ENCODE assay signal across 8 cellular contexts in genomic region chr4:70903282-70903603, GRCh38. TPM values are rescaled to one million over a fixed set of nuclear protein-coding genes. Genes with fewer than 3 reads are reported as not detected.
DNase-seq lines count a peak whose midpoint lies in the region; ATAC-seq and TF ChIP-seq lines count a peak whose summit lies in the region.

No MANE protein-coding gene starts in this region.

- H3K4me3 ChIP-seq in NT2/D1 (ENCODE audit: insufficient read length, low read depth) = peak overlapping the region; percentile 73
- H3K4me3 ChIP-seq in colonic mucosa = peak overlapping the region; percentile 76
- H3K4me3 ChIP-seq in mucosa of stomach (ENCODE audit: low read length) = peak overlapping the region; percentile 57

- DNase-seq in GM10266 (ENCODE audit: extremely low spot score) (peak; percentile 37), NT2/D1 (ENCODE audit: low read depth, low spot score) (no peak), colonic mucosa (peak; percentile 25), NCI-H345 treated with DMSO at 0.1 percent for 48 hours (lab: John Stamatoyannopoulos, UW; ENCODE audit: unreplicated experiment) (no peak), KBM-7 (no peak)

- no peaks in the 10 kb centered on the region for H3K9me3 ChIP-seq in NT2/D1 (ENCODE audit: insufficient read depth, low read length)
- no peaks in the 10 kb centered on the region for H3K9me3 ChIP-seq in colonic mucosa
- no peaks in the 10 kb centered on the region for H3K9me3 ChIP-seq in mucosa of stomach (ENCODE audit: control insufficient read depth, low read length)

- TF ChIP-seq CTCF in GM10266 (IDR thresholded peaks at IDR 0.05; ENCODE audit: control insufficient read depth, insufficient read depth, low read depth, missing control alignments) (no peak), colonic mucosa (IDR thresholded peaks at IDR 0.05) (no peak)

- H3K27ac ChIP-seq in colonic mucosa = no peak overlapping the region

- H3K9ac ChIP-seq in NT2/D1 (ENCODE audit: insufficient read length, low read depth) = peak overlapping the region; percentile 83
- H3K9ac ChIP-seq in colonic mucosa (ENCODE audit: low read depth in 2 of 2, low read length in 2 of 2) = peak overlapping the region; percentile 77 to 83
- peak overlapping the region; percentile 81 for H3K9ac ChIP-seq in mucosa of stomach (ENCODE audit: low read length)

- H3K27me3 ChIP-seq in NT2/D1 (ENCODE audit: insufficient read depth, insufficient read length) (no peaks in the 10 kb centered on the region), colonic mucosa (no peaks in the 10 kb centered on the region), mucosa of stomach (ENCODE audit: control insufficient read depth, insufficient read depth, low read length) (no peaks in the 10 kb centered on the region)

- ATAC-seq in HG03571 (IDR thresholded peaks at IDR 0.05; ENCODE audit: unreplicated experiment) (no peak), HG03280 (IDR thresholded peaks at IDR 0.05; ENCODE audit: unreplicated experiment) (no peak)

- in situ Hi-C loops in KBM-7 (cut with MboI; ENCODE audit: low pct_unique_long_range_greater_than_20kb, low sequenced_read_pairs) = no loop called here

- H3K36me3 ChIP-seq in NT2/D1 (ENCODE audit: insufficient read depth, insufficient read length, low read length) (peaks cover 21% of the 10 kb centered on the region), colonic mucosa (no peaks in the 10 kb centered on the region), mucosa of stomach (ENCODE audit: control insufficient read depth, insufficient read depth, low read length) (no peaks in the 10 kb centered on the region)

- intact Hi-C loops in colonic mucosa (cut with DNase I) = loop anchor here (10.0 kb wide), 1 partner anchor 92 kb away; the partner anchor contains the start of gene DCK

- H3K4me1 ChIP-seq in NT2/D1 (ENCODE audit: insufficient read depth, insufficient read length) (no peaks in the 10 kb centered on the region), colonic mucosa (no peaks in the 10 kb centered on the region), mucosa of stomach (ENCODE audit: control insufficient read depth, insufficient read depth, low read length) (no peaks in the 10 kb centered on the region)

RNA-seq across cellular contexts. Expression of gene MOB1B, which starts 1.1 kb away (rescaled TPM):
- 10 to 100 TPM; 11.0 to 15.6 TPM for total RNA-seq in colonic mucosa

Comparison
In these comparisons a context has a peak if more than half of its experiments do, and no peak if none do; other contexts are left out.
1. DNase-seq: peak in GM10266 (single experiment) and colonic mucosa (single experiment); none in NT2/D1 (single experiment), NCI-H345 treated with DMSO at 0.1 percent for 48 hours (single experiment) and KBM-7 (single experiment).
2. Peak in every context shown above with its lines, with median percentiles within 50 percentile points of each other: H3K4me3 ChIP-seq and H3K9ac ChIP-seq.